In the genomic region with DNA sequence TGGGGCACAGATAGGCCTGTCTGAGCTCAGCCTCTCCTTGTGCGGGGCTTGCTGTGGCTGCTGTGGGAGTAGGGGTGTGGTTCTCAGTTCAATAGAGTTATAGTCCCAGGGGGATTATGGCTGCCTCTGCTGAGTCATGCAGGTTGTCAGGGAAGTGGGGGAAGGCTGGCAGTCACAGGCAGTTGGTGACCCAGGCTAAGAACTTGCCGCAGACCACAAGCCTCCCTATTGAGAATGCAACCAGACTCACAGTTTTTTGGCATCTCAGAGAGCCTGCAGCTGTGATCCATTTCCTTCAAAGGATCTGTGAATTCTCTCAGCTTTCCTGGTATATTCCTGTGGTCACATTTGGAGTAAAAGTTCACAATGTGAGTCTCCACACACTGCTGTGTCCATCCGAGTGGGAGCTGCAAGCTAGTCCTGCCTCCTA, we compare ENCODE assay signal across 8 cellular contexts.
DNase-seq lines count a peak whose midpoint lies in the region; ATAC-seq and TF ChIP-seq lines count a peak whose summit lies in the region.

No MANE protein-coding gene starts in this region.

- H3K9me3 ChIP-seq in fibroblast of lung (ENCODE audit: control insufficient read depth, insufficient read depth, low read depth, low read length) = no peaks in the 10 kb centered on the region

- no peaks in the 10 kb centered on the region for H3K27me3 ChIP-seq in fibroblast of lung (ENCODE audit: control insufficient read depth, insufficient read depth, low read length)

- TF ChIP-seq CTCF in fibroblast of lung (conservative IDR thresholded peaks at IDR 0.05 in 1 of 2, IDR thresholded peaks at IDR 0.05 in 1 of 2; ENCODE audit: low read depth in 1 of 2, low read length in 2 of 2) = no peak
- TF ChIP-seq CTCF in progenitor cell of endocrine pancreas (IDR thresholded peaks at IDR 0.05; ENCODE audit: unreplicated experiment) = no peak
- no peak for TF ChIP-seq CTCF in HFFc6 (IDR thresholded peaks at IDR 0.05)

- H3K27ac Mint-ChIP-seq in activated CD4-positive, alpha-beta T cell treated with anti-CD3 and anti-CD28 coated beads for 36 hours = no peak overlapping the region
- no peak overlapping the region for H3K27ac Mint-ChIP-seq in immature natural killer cell
- no peak overlapping the region for H3K27ac Mint-ChIP-seq in progenitor cell of endocrine pancreas
- H3K27ac Mint-ChIP-seq in HFFc6 = no peak overlapping the region

- H2AFZ ChIP-seq in fibroblast of lung (ENCODE audit: low read length) = no peak overlapping the region

- no peaks in the 10 kb centered on the region for H3K36me3 ChIP-seq in fibroblast of lung (ENCODE audit: control insufficient read depth, insufficient read depth, low read length)

- peaks cover 3% of the 10 kb centered on the region for H3K4me1 Mint-ChIP-seq in activated CD4-positive, alpha-beta T cell treated with anti-CD3 and anti-CD28 coated beads for 36 hours
- H3K4me1 Mint-ChIP-seq in immature natural killer cell (no peaks in the 10 kb centered on the region), progenitor cell of endocrine pancreas (ENCODE audit: low read depth) (no peaks in the 10 kb centered on the region), HFFc6 (ENCODE audit: low read depth) (peaks cover 14% of the 10 kb centered on the region)

- no peak overlapping the region for H3K4me3 Mint-ChIP-seq in activated CD4-positive, alpha-beta T cell treated with anti-CD3 and anti-CD28 coated beads for 36 hours
- no peak overlapping the region for H3K4me3 Mint-ChIP-seq in immature natural killer cell
- no peak overlapping the region for H3K4me3 Mint-ChIP-seq in progenitor cell of endocrine pancreas (ENCODE audit: low read depth)
- H3K4me3 Mint-ChIP-seq in HFFc6 = no peak overlapping the region

- no peak overlapping the region for H3K27ac ChIP-seq in fibroblast of lung (ENCODE audit: insufficient read depth, low read length)

- no peak overlapping the region for H3K4me3 ChIP-seq in fibroblast of lung (replicated peaks in 1 of 4; ENCODE audit: control extremely low read depth in 1 of 4, insufficient read depth in 1 of 4, low read depth in 3 of 4, low read length in 4 of 4)

- H4K20me1 ChIP-seq in fibroblast of lung (ENCODE audit: control insufficient read depth, extremely low read depth, insufficient read depth, low read length) = no peaks in the 10 kb centered on the region

- CTCF ChIA-PET in activated CD4-positive, alpha-beta T cell treated with anti-CD3 and anti-CD28 coated beads for 36 hours (lab: Charles Lee) = no interaction called here

- POLR2A ChIA-PET in activated CD4-positive, alpha-beta T cell treated with anti-CD3 and anti-CD28 coated beads for 36 hours (lab: Charles Lee) = no interaction called here

- H3K9me3 Mint-ChIP-seq in activated CD4-positive, alpha-beta T cell treated with anti-CD3 and anti-CD28 coated beads for 36 hours (ENCODE audit: low read depth) = no peaks in the 10 kb centered on the region
- H3K9me3 Mint-ChIP-seq in immature natural killer cell (peaks cover 0 to 3% (median 0%) of the 10 kb centered on the region in 6 donors), progenitor cell of endocrine pancreas (ENCODE audit: low read depth) (peaks cover 35% of the 10 kb centered on the region), HFFc6 (no peaks in the 10 kb centered on the region)

- H3K9ac ChIP-seq in fibroblast of lung (ENCODE audit: insufficient read depth, low read length) = no peak overlapping the region

- no peaks in the 10 kb centered on the region for H3K27me3 Mint-ChIP-seq in activated CD4-positive, alpha-beta T cell treated with anti-CD3 and anti-CD28 coated beads for 36 hours
- peaks cover 1 to 12% (median 6%) of the 10 kb centered on the region in 3 donors for H3K27me3 Mint-ChIP-seq in immature natural killer cell (ENCODE audit: low read depth in 3 of 3)
- H3K27me3 Mint-ChIP-seq in progenitor cell of endocrine pancreas = no peaks in the 10 kb centered on the region
- peaks cover 3% of the 10 kb centered on the region for H3K27me3 Mint-ChIP-seq in HFFc6 (ENCODE audit: insufficient read depth)

- peak; percentile 18 for DNase-seq in activated CD4-positive, alpha-beta T cell treated with anti-CD3 and anti-CD28 coated beads for 36 hours
- DNase-seq in activated CD4-positive, alpha-beta T cell treated with anti-CD3 and anti-CD28 coated beads for 1 hour = no peak
- DNase-seq in NOMO-1 (lab: John Stamatoyannopoulos, UW; ENCODE audit: unreplicated experiment in 2 of 2) = peak; percentile 47 to 50
- peak; percentile 56 to 98 for DNase-seq in fibroblast of lung (ENCODE audit: low read depth in 2 of 2)
- DNase-seq in immature natural killer cell = no peak
- no peak for DNase-seq in progenitor cell of endocrine pancreas (ENCODE audit: low spot score, unreplicated experiment)
- DNase-seq in HFFc6 = no peak

- intact Hi-C loops in activated CD4-positive, alpha-beta T cell treated with anti-CD3 and anti-CD28 coated beads for 36 hours (cut with DNase I, micrococcal nuclease) = no loop called here

- ATAC-seq in activated CD4-positive, alpha-beta T cell treated with anti-CD3 and anti-CD28 coated beads for 36 hours = no peak
- ATAC-seq in HG02885 (IDR thresholded peaks at IDR 0.05; ENCODE audit: poor library complexity, unreplicated experiment) = peak; percentile 93

- H3K79me2 ChIP-seq in fibroblast of lung (ENCODE audit: control insufficient read depth, insufficient read depth, low read length) = no peaks in the 10 kb centered on the region

- no peaks in the 10 kb centered on the region for H3K4me1 ChIP-seq in fibroblast of lung (ENCODE audit: control insufficient read depth, extremely low read depth, insufficient read depth, low read length)

- no peaks in the 10 kb centered on the region for H3K36me3 Mint-ChIP-seq in activated CD4-positive, alpha-beta T cell treated with anti-CD3 and anti-CD28 coated beads for 36 hours (ENCODE audit: low read depth)
- H3K36me3 Mint-ChIP-seq in immature natural killer cell = no peaks in the 10 kb centered on the region
- no peaks in the 10 kb centered on the region for H3K36me3 Mint-ChIP-seq in progenitor cell of endocrine pancreas (ENCODE audit: insufficient read depth)
- H3K36me3 Mint-ChIP-seq in HFFc6 (ENCODE audit: low read depth) = no peaks in the 10 kb centered on the region

- H3K4me2 ChIP-seq in fibroblast of lung (ENCODE audit: extremely low read depth, insufficient read depth, low read length) = no peak overlapping the region

Comparison
In these comparisons a context has a peak if more than half of its experiments do, and no peak if none do; other contexts are left out.
1. DNase-seq: peak in activated CD4-positive, alpha-beta T cell treated with anti-CD3 and anti-CD28 coated beads for 36 hours (single experiment), NOMO-1 (2 of 2) and fibroblast of lung (2 of 2); none in activated CD4-positive, alpha-beta T cell treated with anti-CD3 and anti-CD28 coated beads for 1 hour (single experiment), immature natural killer cell (0 of 3), progenitor cell of endocrine pancreas (single experiment) and HFFc6 (single experiment).